Comparison of ENCODE assay signal across 23 cellular contexts in genomic region chr1:216710598-216711333, GRCh38. TPM values are rescaled to one million over a fixed set of nuclear protein-coding genes. Genes with fewer than 3 reads are reported as not detected.
"Had no signal": no experiment of that assay in that cellular context is flagged by ENCODE, and none has a peak within 500 bp of the region (broad histone marks: within the 10 kb centered on the region; RNA-seq: fewer than 3 reads in every experiment).

No MANE protein-coding gene starts in this region.

- H3K27ac ChIP-seq: body of pancreas, coronary artery, psoas muscle, right lobe of liver, transverse colon, uterus had no signal

- H3K27me3 ChIP-seq: body of pancreas, right lobe of liver, transverse colon had no signal

- ATAC-seq: activated CD8-positive, alpha-beta memory T cell treated with anti-CD3 and anti-CD28 coated beads, Interleukin-2, amount 10 ng/mL, durations not matched to agents 7 days and 5 days; body of pancreas; left lobe of liver; mucosa of descending colon; psoas muscle; right lobe of liver had no signal

- H3K9me3 ChIP-seq: body of pancreas, mucosa of descending colon, psoas muscle, right lobe of liver, transverse colon, uterus had no signal

- H3K27me3 Mint-ChIP-seq: activated CD4-positive, alpha-beta memory T cell treated with anti-CD3 and anti-CD28 coated beads, Interleukin-2, amount 10 ng/mL, durations not matched to agents 7 days and 5 days; activated CD8-positive, alpha-beta memory T cell treated with anti-CD3 and anti-CD28 coated beads, Interleukin-2, amount 10 ng/mL, durations not matched to agents 7 days and 5 days; central memory CD8-positive, alpha-beta T cell; memory B cell; stimulated activated naive CD8-positive, alpha-beta T cell treated with anti-CD3 and anti-CD28 coated beads, Interleukin-15, Interleukin-2, amounts not matched to agents 100 ng/mL and 50 ng/mL, for 24 hours had no signal

- H3K36me3 ChIP-seq: right lobe of liver, transverse colon, uterus had no signal

- H3K4me3 Mint-ChIP-seq: activated CD4-positive, alpha-beta memory T cell treated with anti-CD3 and anti-CD28 coated beads, Interleukin-2, amount 10 ng/mL, durations not matched to agents 7 days and 5 days; activated CD8-positive, alpha-beta memory T cell treated with anti-CD3 and anti-CD28 coated beads, Interleukin-2, amount 10 ng/mL, durations not matched to agents 7 days and 5 days; central memory CD8-positive, alpha-beta T cell; memory B cell; naive B cell; neural crest cell; stimulated activated naive CD8-positive, alpha-beta T cell treated with anti-CD3 and anti-CD28 coated beads, Interleukin-15, Interleukin-2, amounts not matched to agents 100 ng/mL and 50 ng/mL, for 24 hours had no signal

- H3K4me1 Mint-ChIP-seq: activated CD4-positive, alpha-beta memory T cell treated with anti-CD3 and anti-CD28 coated beads, Interleukin-2, amount 10 ng/mL, durations not matched to agents 7 days and 5 days; activated CD8-positive, alpha-beta memory T cell treated with anti-CD3 and anti-CD28 coated beads, Interleukin-2, amount 10 ng/mL, durations not matched to agents 7 days and 5 days; central memory CD8-positive, alpha-beta T cell; memory B cell; naive B cell had no signal

- DNase-seq: activated CD4-positive, alpha-beta memory T cell treated with anti-CD3 and anti-CD28 coated beads, Interleukin-2, amount 10 ng/mL, durations not matched to agents 7 days and 5 days; activated CD4-positive, alpha-beta T cell treated with anti-CD3 and anti-CD28 coated beads for 48 hours; activated CD4-positive, CD25-positive, alpha-beta regulatory T cell; activated CD8-positive, alpha-beta memory T cell treated with anti-CD3 and anti-CD28 coated beads, Interleukin-2, amount 10 ng/mL, durations not matched to agents 7 days and 5 days; activated naive CD4-positive, alpha-beta T cell treated with Interleukin-2 at 50 U/mL for 16 hours; body of pancreas; foreskin melanocyte; mucosa of descending colon; naive B cell; psoas muscle; right lobe of liver; small intestine; stimulated activated CD4-positive, alpha-beta T cell treated with anti-CD3 and anti-CD28 coated beads, Interleukin-15, amount 100 ng/mL, for 24 hours; stimulated activated CD4-positive, alpha-beta T cell treated with anti-CD3 and anti-CD28 coated beads, Interleukin-2, amount 100 ng/mL, for 48 hours; transverse colon; uterus had no signal

- H3K36me3 Mint-ChIP-seq: activated CD8-positive, alpha-beta memory T cell treated with anti-CD3 and anti-CD28 coated beads, Interleukin-2, amount 10 ng/mL, durations not matched to agents 7 days and 5 days; memory B cell; naive B cell had no signal

- H3K4me1 ChIP-seq: psoas muscle, right lobe of liver, transverse colon, uterus had no signal

- H3K27ac Mint-ChIP-seq: activated CD4-positive, alpha-beta memory T cell treated with anti-CD3 and anti-CD28 coated beads, Interleukin-2, amount 10 ng/mL, durations not matched to agents 7 days and 5 days; activated CD8-positive, alpha-beta memory T cell treated with anti-CD3 and anti-CD28 coated beads, Interleukin-2, amount 10 ng/mL, durations not matched to agents 7 days and 5 days; memory B cell; naive B cell; stimulated activated naive CD8-positive, alpha-beta T cell treated with anti-CD3 and anti-CD28 coated beads, Interleukin-15, Interleukin-2, amounts not matched to agents 100 ng/mL and 50 ng/mL, for 24 hours had no signal

- H3K4me3 ChIP-seq: body of pancreas, coronary artery, mucosa of descending colon, psoas muscle, right lobe of liver, transverse colon, uterus had no signal

- H3K9me3 Mint-ChIP-seq: activated CD4-positive, alpha-beta memory T cell treated with anti-CD3 and anti-CD28 coated beads, Interleukin-2, amount 10 ng/mL, durations not matched to agents 7 days and 5 days; memory B cell; naive B cell; neural crest cell; stimulated activated naive CD8-positive, alpha-beta T cell treated with anti-CD3 and anti-CD28 coated beads, Interleukin-15, Interleukin-2, amounts not matched to agents 100 ng/mL and 50 ng/mL, for 24 hours had no signal

RNA-seq across cellular contexts. Expression of gene ESRRG, which starts 12.5 kb away (rescaled TPM):
- total RNA-seq: activated CD4-positive, alpha-beta memory T cell treated with anti-CD3 and anti-CD28 coated beads, Interleukin-2, amount 10 ng/mL, durations not matched to agents 7 days and 5 days; activated CD8-positive, alpha-beta memory T cell treated with anti-CD3 and anti-CD28 coated beads, Interleukin-2, amount 10 ng/mL, durations not matched to agents 7 days and 5 days; osteoblast had no signal
